In genomic region chr1:20255666-20256065, GRCh38 we compare ENCODE assay signal across 11 cellular contexts. TPM values are rescaled to one million over a fixed set of nuclear protein-coding genes. Genes with fewer than 3 reads are reported as not detected.
A peak's percentile ranks its signal among the peaks of the same experiment; 100 is the strongest.
DNase-seq lines count a peak whose midpoint lies in the region.
"Had no signal": no experiment of that assay in that cellular context is flagged by ENCODE, and none has a peak within 500 bp of the region (broad histone marks: within the 10 kb centered on the region; RNA-seq: fewer than 3 reads in every experiment).

No MANE protein-coding gene starts in this region.

- no peaks in the 10 kb centered on the region for H3K9me3 Mint-ChIP-seq in activated naive CD4-positive, alpha-beta T cell treated with anti-CD3 and anti-CD28 coated beads for 36 hours
- H3K9me3 Mint-ChIP-seq: activated naive CD4-positive, alpha-beta T cell treated with anti-CD3 and anti-CD28 coated beads, Interleukin-2, amount 50 U/mL, for 24 hours had no signal

- CTCF ChIA-PET in activated naive CD4-positive, alpha-beta T cell treated with anti-CD3 and anti-CD28 coated beads for 36 hours (lab: Charles Lee) = interaction anchor here (1.2 kb wide), 1 partner anchor 180 kb away, joined by 3 read pairs; no protein-coding TSS in a partner anchor

- peaks cover 6% of the 10 kb centered on the region for H3K27me3 Mint-ChIP-seq in activated naive CD4-positive, alpha-beta T cell treated with anti-CD3 and anti-CD28 coated beads for 36 hours (ENCODE audit: low read depth)

- no peaks in the 10 kb centered on the region for H3K4me1 Mint-ChIP-seq in activated naive CD4-positive, alpha-beta T cell treated with anti-CD3 and anti-CD28 coated beads for 36 hours (ENCODE audit: low read depth)

- H3K36me3 Mint-ChIP-seq in activated naive CD4-positive, alpha-beta T cell treated with anti-CD3 and anti-CD28 coated beads for 36 hours (ENCODE audit: low read depth) = no peaks in the 10 kb centered on the region
- H3K36me3 Mint-ChIP-seq: activated naive CD4-positive, alpha-beta T cell treated with anti-CD3 and anti-CD28 coated beads, Interleukin-2, amount 50 U/mL, for 24 hours had no signal

- DNase-seq in activated naive CD4-positive, alpha-beta T cell treated with anti-CD3 and anti-CD28 coated beads for 36 hours = peak; percentile 26
- no peak for DNase-seq in activated naive CD4-positive, alpha-beta T cell treated with Interleukin-2 at 50 U/mL for 16 hours
- DNase-seq in NCI-H69 (lab: John Stamatoyannopoulos, UW) = peak; percentile 72
- DNase-seq in dermis microvascular lymphatic vessel endothelial cell (ENCODE audit: low read depth in 2 of 2) = peak; percentile 4 to 15
- DNase-seq in stimulated activated CD8-positive, alpha-beta memory T cell treated with anti-CD3 and anti-CD28 coated beads, Interleukin-4, amount 100 ng/mL, for 48 hours = peak; percentile 23
- DNase-seq in KG1 (lab: John Stamatoyannopoulos, UW) = no peak
- no peak for DNase-seq in central memory CD4-positive, alpha-beta T cell
- no peak for DNase-seq in NCI-H1436 (lab: John Stamatoyannopoulos, UW)
- DNase-seq: NCI-H774; stimulated activated CD4-positive, alpha-beta T cell treated with anti-CD3 and anti-CD28 coated beads, Interleukin-4, amount 100 ng/mL, for 4 hours had no signal

- H3K27ac Mint-ChIP-seq in activated naive CD4-positive, alpha-beta T cell treated with anti-CD3 and anti-CD28 coated beads for 36 hours = no peak overlapping the region
- H3K27ac Mint-ChIP-seq: activated naive CD4-positive, alpha-beta T cell treated with anti-CD3 and anti-CD28 coated beads, Interleukin-2, amount 50 U/mL, for 24 hours had no signal

- H3K4me3 Mint-ChIP-seq in activated naive CD4-positive, alpha-beta T cell treated with anti-CD3 and anti-CD28 coated beads for 36 hours = no peak overlapping the region
- H3K4me3 Mint-ChIP-seq: activated naive CD4-positive, alpha-beta T cell treated with anti-CD3 and anti-CD28 coated beads, Interleukin-2, amount 50 U/mL, for 24 hours had no signal

- intact Hi-C loops in activated naive CD4-positive, alpha-beta T cell treated with anti-CD3 and anti-CD28 coated beads for 36 hours (cut with micrococcal nuclease) = no loop called here

RNA-seq across cellular contexts. Expression of gene VWA5B1, which starts 35.0 kb away (rescaled TPM):
- not detected for total RNA-seq in activated naive CD4-positive, alpha-beta T cell treated with anti-CD3 and anti-CD28 coated beads for 36 hours
- total RNA-seq in dermis microvascular lymphatic vessel endothelial cell = not detected in 2 replicates

Comparison
In these comparisons a context has a peak if more than half of its experiments do, and no peak if none do; other contexts are left out.
1. DNase-seq: peak in activated naive CD4-positive, alpha-beta T cell treated with anti-CD3 and anti-CD28 coated beads for 36 hours (single experiment), NCI-H69 (single experiment), dermis microvascular lymphatic vessel endothelial cell (2 of 2) and stimulated activated CD8-positive, alpha-beta memory T cell treated with anti-CD3 and anti-CD28 coated beads, Interleukin-4, amount 100 ng/mL, for 48 hours (single experiment); none in activated naive CD4-positive, alpha-beta T cell treated with Interleukin-2 at 50 U/mL for 16 hours (single experiment), KG1 (single experiment), central memory CD4-positive, alpha-beta T cell (single experiment) and NCI-H1436 (single experiment).